Comparison of ENCODE assay signal across 10 cellular contexts in the genomic region with DNA sequence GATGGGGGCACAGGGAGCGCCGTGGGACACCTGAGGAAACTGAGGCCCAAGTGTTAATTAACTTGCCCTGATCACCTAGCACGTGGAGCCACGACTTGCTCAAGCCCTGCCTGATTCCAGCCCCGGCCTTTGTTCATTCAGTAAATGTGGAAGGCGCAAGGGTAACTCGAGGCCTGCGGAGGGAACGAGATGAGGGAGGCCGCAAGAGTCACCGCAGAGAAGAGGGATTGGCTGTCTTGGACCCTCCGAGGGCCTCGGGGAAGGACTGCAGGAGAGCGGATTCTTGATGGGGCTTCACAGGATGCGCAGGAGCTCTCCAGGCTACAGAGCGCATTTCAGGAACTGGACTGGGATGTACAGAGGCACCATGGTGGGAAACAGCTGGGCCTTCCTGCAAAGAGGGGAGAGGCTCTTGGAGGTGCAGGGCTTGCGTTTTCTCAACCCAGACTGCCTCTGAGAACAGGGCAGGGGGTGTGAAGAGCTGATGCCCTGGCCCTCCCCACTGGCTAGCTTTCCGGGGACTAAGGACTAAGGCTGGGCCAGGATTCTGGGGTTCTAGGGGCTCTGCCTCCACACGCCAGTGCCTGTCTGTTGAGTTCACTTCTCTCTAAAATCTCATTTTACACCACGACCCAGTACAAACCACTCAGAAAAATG. TPM values are rescaled to one million over a fixed set of nuclear protein-coding genes. Genes with fewer than 3 reads are reported as not detected.
DNase-seq lines count a peak whose midpoint lies in the region; ATAC-seq and TF ChIP-seq lines count a peak whose summit lies in the region.
"Had no signal": no experiment of that assay in that cellular context is flagged by ENCODE, and none has a peak within 500 bp of the region (broad histone marks: within the 10 kb centered on the region; RNA-seq: fewer than 3 reads in every experiment).

No MANE protein-coding gene starts in this region.

- H3K9me3 Mint-ChIP-seq in CD4-positive, alpha-beta memory T cell = peaks cover 0 to 3% (median 0%) of the 10 kb centered on the region in 8 donors

- peak overlapping the region; percentile 78 for H3K4me2 ChIP-seq in OCI-LY7 (ENCODE audit: low read length)
- peak overlapping the region; percentile 90 for H3K4me2 ChIP-seq in osteoblast (ENCODE audit: insufficient read depth, low read length)

- peaks cover 10 to 30% of the 10 kb centered on the region in 2 donors for H3K36me3 Mint-ChIP-seq in CD4-positive, alpha-beta memory T cell

- H2AFZ ChIP-seq in OCI-LY7 (ENCODE audit: low read length) = no peak overlapping the region
- H2AFZ ChIP-seq in osteoblast (ENCODE audit: low read length) = no peak overlapping the region

- POLR2A ChIA-PET in CD4-positive, alpha-beta memory T cell (lab: Charles Lee; ENCODE audit: partially characterized antibody) = interaction anchor here (12.6 to 20.6 kb wide), 2 partner anchors 14 to 28 kb away, joined by 249 to 461 read pairs; partner anchors contain the start of genes CAPN10 and RNPEPL1
- POLR2A ChIA-PET in OCI-LY7 (lab: Charles Lee) = interaction anchor here (1.4 kb wide), 1 partner anchor 27 kb away, joined by 3 read pairs; no protein-coding TSS in a partner anchor

- peaks cover 62% of the 10 kb centered on the region for H3K4me1 ChIP-seq in CD4-positive, alpha-beta memory T cell (ENCODE audit: insufficient read depth, low read length)
- H3K4me1 ChIP-seq in OCI-LY7 (ENCODE audit: insufficient read depth, low read length, poor library complexity, severe bottlenecking) (peaks cover 44% of the 10 kb centered on the region), duodenal mucosa (ENCODE audit: control insufficient read depth in 1 of 2, insufficient read depth in 2 of 2, low read length in 2 of 2) (peaks cover 28 to 29% of the 10 kb centered on the region in 2 donors), osteoblast (ENCODE audit: insufficient read depth, low read length) (peaks cover 33% of the 10 kb centered on the region)

- H3K4me1 Mint-ChIP-seq in CD4-positive, alpha-beta memory T cell = peaks cover 29 to 65% (median 46%) of the 10 kb centered on the region in 4 donors

- peak overlapping the region in 6 of 7 donors; percentile 39 to 99 (median 75) for H3K27ac Mint-ChIP-seq in CD4-positive, alpha-beta memory T cell

- H3K79me2 ChIP-seq in OCI-LY7 (ENCODE audit: insufficient read depth, low read depth, low read length) (peaks cover 44% of the 10 kb centered on the region; the same call in 1 of the 2 replicates), osteoblast (ENCODE audit: insufficient read depth, low read length) (peaks cover 49% of the 10 kb centered on the region)

- CTCF ChIA-PET in CD4-positive, alpha-beta memory T cell (lab: Charles Lee; ENCODE audit: partially characterized antibody) = interaction anchor here (1.2 to 4.7 kb wide), 4 partner anchors 15 to 44 kb away, joined by 3 to 26 read pairs (median 8); partner anchors contain the start of gene CAPN10
- CTCF ChIA-PET in OCI-LY7 (lab: Charles Lee; ENCODE audit: unreplicated experiment) = no interaction called here

- H4K20me1 ChIP-seq in OCI-LY7 (ENCODE audit: insufficient read depth, low read length) (no peaks in the 10 kb centered on the region), osteoblast (ENCODE audit: insufficient read depth, low read length) (peaks cover 30% of the 10 kb centered on the region)

- H3K27me3 ChIP-seq in CD4-positive, alpha-beta memory T cell (ENCODE audit: insufficient read depth, low read length) = no peaks in the 10 kb centered on the region
- H3K27me3 ChIP-seq in duodenal mucosa (ENCODE audit: control insufficient read depth in 1 of 2, insufficient read depth in 2 of 2, low read length in 2 of 2) = no peaks in the 10 kb centered on the region
- no peaks in the 10 kb centered on the region for H3K27me3 ChIP-seq in osteoblast (ENCODE audit: insufficient read depth, low read length)

- H3K9ac ChIP-seq in duodenal mucosa (ENCODE audit: low read depth in 1 of 2, low read length in 2 of 2) = no peak overlapping the region

- DNase-seq in CD4-positive, alpha-beta memory T cell = no peak
- DNase-seq in OCI-LY7 (ENCODE audit: low spot score) = no peak
- no peak for DNase-seq in osteoblast (ENCODE audit: insufficient read length, low spot score, missing footprints)
- DNase-seq in NCI-H2107 (lab: John Stamatoyannopoulos, UW) = no peak
- DNase-seq: SHP77 treated with DMSO at 0.1 percent for 48 hours had no signal

- H3K4me3 ChIP-seq in CD4-positive, alpha-beta memory T cell (ENCODE audit: low read length in 2 of 2) = no peak overlapping the region
- peak overlapping the region; percentile 91 for H3K4me3 ChIP-seq in OCI-LY7 (ENCODE audit: low read depth, low read length, poor library complexity, severe bottlenecking)
- H3K4me3 ChIP-seq in duodenal mucosa (ENCODE audit: low read depth in 1 of 2, low read length in 2 of 2) = peak overlapping the region; percentile 36 to 43
- peak overlapping the region; percentile 74 for H3K4me3 ChIP-seq in osteoblast (ENCODE audit: insufficient read depth, low read length)

- intact Hi-C loops in CD4-positive, alpha-beta memory T cell (cut with micrococcal nuclease) = no loop called here
- intact Hi-C loops in OCI-LY7 (cut with micrococcal nuclease; ENCODE audit: unreplicated experiment) = no loop called here

- no peak overlapping the region for H3K27ac ChIP-seq in CD4-positive, alpha-beta memory T cell (ENCODE audit: low read depth, low read length)
- H3K27ac ChIP-seq in OCI-LY7 (ENCODE audit: low read depth, low read length, poor library complexity, severe bottlenecking) (peak overlapping the region; percentile 86), duodenal mucosa (ENCODE audit: low read depth, low read length) (no peak overlapping the region), osteoblast (ENCODE audit: low read depth, low read length) (peak overlapping the region; percentile 23)
- H3K27ac ChIP-seq: epithelial cell of prostate had no signal

- H3K9me2 ChIP-seq in OCI-LY7 (ENCODE audit: insufficient read depth, low read length) = no peaks in the 10 kb centered on the region

- no peak for TF ChIP-seq CTCF in OCI-LY7 (conservative IDR thresholded peaks at IDR 0.05; ENCODE audit: low read length)
- no peak for TF ChIP-seq CTCF in osteoblast (IDR thresholded peaks at IDR 0.05; ENCODE audit: extremely low read depth, low read depth, low read length)

- no peaks in the 10 kb centered on the region for H3K27me3 Mint-ChIP-seq in CD4-positive, alpha-beta memory T cell

- no peaks in the 10 kb centered on the region for H3K9me3 ChIP-seq in CD4-positive, alpha-beta memory T cell (ENCODE audit: control insufficient read depth in 1 of 2, low read length in 2 of 2)
- H3K9me3 ChIP-seq in OCI-LY7 (ENCODE audit: low read length) = no peaks in the 10 kb centered on the region
- no peaks in the 10 kb centered on the region for H3K9me3 ChIP-seq in duodenal mucosa (ENCODE audit: control insufficient read depth in 1 of 2, low read length in 2 of 2)
- no peaks in the 10 kb centered on the region for H3K9me3 ChIP-seq in osteoblast (ENCODE audit: low read depth, low read length)

- no peak for ATAC-seq in activated CD4-positive, CD25-positive, alpha-beta regulatory T cell treated with anti-CD3 and anti-CD28 coated beads, Interleukin-2, amount 50 U/mL, for 24 hours
- no peak for ATAC-seq in GM18909 (IDR thresholded peaks at IDR 0.05; ENCODE audit: poor library complexity, unreplicated experiment)
- no peak for ATAC-seq in GM21423 (IDR thresholded peaks at IDR 0.05; ENCODE audit: unreplicated experiment)

- no TSS peak for BruUV-seq in OCI-LY7 (replicated peaks; lab: Mats Ljungman, UMichigan)

- H3K4me3 Mint-ChIP-seq in CD4-positive, alpha-beta memory T cell = peak overlapping the region; percentile 63 to 89 (median 84)

- H3K36me3 ChIP-seq in CD4-positive, alpha-beta memory T cell (ENCODE audit: insufficient read depth, low read length) = peaks cover 13% of the 10 kb centered on the region
- H3K36me3 ChIP-seq in OCI-LY7 (ENCODE audit: insufficient read depth, low read length) (peaks cover 54% of the 10 kb centered on the region), duodenal mucosa (ENCODE audit: control insufficient read depth in 1 of 2, insufficient read depth in 2 of 2, low read length in 2 of 2) (peaks cover 0 to 16% of the 10 kb centered on the region in 2 donors), osteoblast (ENCODE audit: insufficient read depth, low read length) (peaks cover under 1% of the 10 kb centered on the region)

RNA-seq across cellular contexts. Expression of gene ANKMY1, which starts 0.6 kb away (rescaled TPM):
- total RNA-seq in CD4-positive, alpha-beta memory T cell = 10 to 100 TPM; 71.4 to 84.8 TPM
- polyA plus RNA-seq in CD4-positive, alpha-beta memory T cell = 10 to 100 TPM in 1 of 2 donors, 1 to 10 TPM in 1; 9.4 to 15.2 TPM
- 24.7 and 30.6 TPM in 2 replicates for total RNA-seq in OCI-LY7 (2014; rRNA removed; shearing (Covaris generic))
- 65.9 and 69.4 TPM in 2 replicates for total RNA-seq in OCI-LY7 (2022)
- total RNA-seq in osteoblast = 11.2 and 11.5 TPM in 2 replicates

RNA-seq across cellular contexts. Expression of gene DUSP28, which starts 1.8 kb away (rescaled TPM):
- 10 to 100 TPM; 16.3 to 19.4 TPM for total RNA-seq in CD4-positive, alpha-beta memory T cell
- 10 to 100 TPM; 18.2 to 18.5 TPM for polyA plus RNA-seq in CD4-positive, alpha-beta memory T cell
- total RNA-seq in OCI-LY7 (2014; rRNA removed; shearing (Covaris generic)) = 13.0 and 17.6 TPM in 2 replicates
- total RNA-seq in OCI-LY7 (2022) (15.8 and 16.7 TPM in 2 replicates), osteoblast (3.2 and 4.7 TPM in 2 replicates)

RNA-seq across cellular contexts. Expression of gene RNPEPL1, which starts 9.9 kb away (rescaled TPM):
- total RNA-seq in CD4-positive, alpha-beta memory T cell = 100 to 1,000 TPM; 140 to 145 TPM
- polyA plus RNA-seq in CD4-positive, alpha-beta memory T cell = 100 to 1,000 TPM in 1 of 2 donors, 10 to 100 TPM in 1; 13.6 to 100 TPM
- total RNA-seq in OCI-LY7 (2014; rRNA removed; shearing (Covaris generic)) = 22.7 and 41.9 TPM in 2 replicates
- total RNA-seq in OCI-LY7 (2022) (51.8 and 53.5 TPM in 2 replicates), osteoblast (13.0 and 14.7 TPM in 2 replicates)

RNA-seq across cellular contexts. Expression of gene CAPN10, which starts 28.2 kb away (rescaled TPM):
- 10 to 100 TPM; 80.6 to 83.0 TPM for total RNA-seq in CD4-positive, alpha-beta memory T cell
- polyA plus RNA-seq in CD4-positive, alpha-beta memory T cell = 10 to 100 TPM in 1 of 2 donors, 1 to 10 TPM in 1; 9.9 to 18.7 TPM
- 54.1 and 78.1 TPM in 2 replicates for total RNA-seq in OCI-LY7 (2014; rRNA removed; shearing (Covaris generic))
- 67.3 and 70.6 TPM in 2 replicates for total RNA-seq in OCI-LY7 (2022)
- 21.0 and 22.1 TPM in 2 replicates for total RNA-seq in osteoblast

Comparison
In these comparisons a context has a peak if more than half of its experiments do, and no peak if none do; other contexts are left out.
1. H3K27ac ChIP-seq: peak in OCI-LY7 (single experiment) and osteoblast (single experiment); none in CD4-positive, alpha-beta memory T cell (single experiment) and duodenal mucosa (single experiment).
2. H3K4me3 ChIP-seq: peak in OCI-LY7 (single experiment), duodenal mucosa (2 of 2) and osteoblast (single experiment); none in CD4-positive, alpha-beta memory T cell (0 of 2).